Comparison of ENCODE assay signal across 8 cellular contexts in genomic region chr2:231052494-231053451, GRCh38. TPM values are rescaled to one million over a fixed set of nuclear protein-coding genes. Genes with fewer than 3 reads are reported as not detected.
DNase-seq lines count a peak whose midpoint lies in the region; ATAC-seq and TF ChIP-seq lines count a peak whose summit lies in the region.

No MANE protein-coding gene starts in this region.

- H3K4me1 ChIP-seq in aorta (ENCODE audit: control insufficient read depth in 1 of 2, insufficient read depth in 2 of 2, low read length in 2 of 2): peaks cover 0 to 4% of the 10 kb centered on the region in 2 donors

- no peaks in the 10 kb centered on the region for H3K27me3 ChIP-seq in aorta (ENCODE audit: control insufficient read depth in 1 of 2, insufficient read depth in 2 of 2, low read length in 1 of 2)

- POLR2A ChIA-PET in HEK293T (lab: Yijun Ruan, JAX): interaction anchor here (0.7 to 1.2 kb wide), 7 partner anchors 14 to 411 kb away, joined by 3 to 4 read pairs (median 3); partner anchors contain the start of gene NCL

- CTCF ChIA-PET in HEK293T (lab: Yijun Ruan, JAX): interaction anchor here (0.6 to 1.4 kb wide), 12 partner anchors 8 to 321 kb away, joined by 3 to 9 read pairs (median 4); no protein-coding TSS in a partner anchor

- peak overlapping the region; percentile 40 for H3K4me3 ChIP-seq in NB4 (ENCODE audit: low read depth, low read length)
- peak overlapping the region; percentile 29 to 55 for H3K4me3 ChIP-seq in aorta (ENCODE audit: low read length in 2 of 2)

- no peaks in the 10 kb centered on the region for H3K9me3 ChIP-seq in aorta (ENCODE audit: control insufficient read depth, low read length)

- intact Hi-C loops in aorta (cut with DNase I): loop anchor here (10.0 kb wide), 1 partner anchor 228 kb away; no protein-coding TSS in a partner anchor

- DNase-seq in GM04504 (ENCODE audit: low read depth): peak; percentile 53
- DNase-seq in HEK293T (ENCODE audit: extremely low spot score): peak; percentile 84
- DNase-seq in NB4 (ENCODE audit: low read depth): peak; percentile 91
- peak; percentile 61 to 88 (median 73) for DNase-seq in T-helper 1 cell
- DNase-seq in amygdala (lab: John Stamatoyannopoulos, UW): peak in 53 of 56 donors; percentile 39 to 88 (median 72)
- peak; percentile 87 for DNase-seq in hepatic stellate cell (ENCODE audit: low spot score)
- peak; percentile 52 for DNase-seq in renal cortical epithelial cell (ENCODE audit: low read depth)
- DNase-seq in aorta: peak; percentile 87 to 94

- H3K36me3 ChIP-seq in aorta (ENCODE audit: control insufficient read depth in 1 of 2, insufficient read depth in 2 of 2, low read length in 1 of 2): no peaks in the 10 kb centered on the region

- ATAC-seq in aorta (ENCODE audit: low FRiP score): peak; percentile 90

- TF ChIP-seq CTCF in NB4 (IDR thresholded peaks at IDR 0.05; ENCODE audit: low read depth, low read length): peak; percentile 97

- 5 to 6% methylated on average over 59 to 62 of the region's 62 CpGs for WGBS in aorta, 2 donors

- TF ChIP-seq POLR2A in NB4 (IDR thresholded peaks at IDR 0.05; ENCODE audit: extremely low read depth, insufficient read length): no peak

- H3K27ac ChIP-seq in aorta (ENCODE audit: low read depth in 1 of 2, low read length in 2 of 2): no peak overlapping the region

TF ChIP-seq in HEK293T, 16 proteins besides CTCF, POLR2A, EP300 and RAD21:
- no peak for TF ChIP-seq SUZ12 (IDR thresholded peaks at IDR 0.05)
- peak; percentile 96 for TF ChIP-seq L3MBTL2 (conservative IDR thresholded peaks at IDR 0.05)
- TF ChIP-seq FOXM1 (IDR thresholded peaks at IDR 0.05; ENCODE audit: borderline replicate concordance): no peak
- TF ChIP-seq TARDBP (IDR thresholded peaks at IDR 0.05): no peak

RNA-seq across cellular contexts. Expression of gene PSMD1, which starts 3.9 kb away (rescaled TPM):
- total RNA-seq in renal cortical epithelial cell: 121 and 135 TPM in 2 replicates
- total RNA-seq in aorta: 10 to 100 TPM; 67.7 to 69.7 TPM
- polyA plus RNA-seq in aorta: 10 to 100 TPM; 27.8 to 35.3 TPM

RNA-seq across cellular contexts. Expression of gene C2orf72, which starts 15.4 kb away (rescaled TPM):
- total RNA-seq in renal cortical epithelial cell (0.17 and 0.50 TPM in 2 replicates), aorta (under 1 TPM in 1 of 2 donors, not detected in 1; 0.15 TPM)
- 1 to 10 TPM in 1 of 2 donors, under 1 TPM in 1; 0.13 to 2.4 TPM for polyA plus RNA-seq in aorta

RNA-seq across cellular contexts. Expression of gene SPATA3, which starts 56.9 kb away (rescaled TPM):
- not detected in 2 replicates for total RNA-seq in renal cortical epithelial cell
- total RNA-seq in aorta: not detected
- not detected for polyA plus RNA-seq in aorta
